Comparison of ENCODE assay signal across 9 cellular contexts in genomic region chrX:6500717-6501116, GRCh38. TPM values are rescaled to one million over a fixed set of nuclear protein-coding genes. Genes with fewer than 3 reads are reported as not detected.
"Had no signal": no experiment of that assay in that cellular context is flagged by ENCODE, and none has a peak within 500 bp of the region (broad histone marks: within the 10 kb centered on the region; RNA-seq: fewer than 3 reads in every experiment).

No MANE protein-coding gene starts in this region.

- FAIRE-seq: G401.6, GM12878, GM12891, GM12892, GM18507, GM19239 had no signal

- ATAC-seq: GM12878 had no signal

- DNase-seq: GDM1, GF-D8 had no signal

- H3K4me3 ChIP-seq: GM12878 had no signal

RNA-seq across cellular contexts. Expression of gene VCX3A, which starts 34.2 kb away (rescaled TPM):
- total RNA-seq: G401, GM12878 had no signal
